In genomic region chr20:1149812-1150211, GRCh38 we compare ENCODE assay signal across 5 cellular contexts. TPM values are rescaled to one million over a fixed set of nuclear protein-coding genes. Genes with fewer than 3 reads are reported as not detected.
"Had no signal": no experiment of that assay in that cellular context is flagged by ENCODE, and none has a peak within 500 bp of the region (broad histone marks: within the 10 kb centered on the region; RNA-seq: fewer than 3 reads in every experiment).

No MANE protein-coding gene starts in this region.

RNA-seq across cellular contexts. Expression of gene TMEM74B, which starts 35.0 kb away (rescaled TPM):
- total RNA-seq: activated T-cell treated with anti-CD3 and anti-CD28 coated beads, Interleukin-2, amount 50 U/mL, for 4 hours; MCF 10A; SJSA1 had no signal

RNA-seq across cellular contexts. Expression of gene C20orf202, which starts 53.4 kb away (rescaled TPM):
- total RNA-seq: activated T-cell treated with anti-CD3 and anti-CD28 coated beads, Interleukin-2, amount 50 U/mL, for 4 hours; MCF 10A; PC-3; SJSA1; T-helper 1 cell treated with Interleukin-12 subunit alpha and Interleukin-12 subunit beta and Interleukin-4 antibody, amounts not matched to agents 30 ng/mL and 1 ng/mL, for 36 hours had no signal
